In the genomic region with DNA sequence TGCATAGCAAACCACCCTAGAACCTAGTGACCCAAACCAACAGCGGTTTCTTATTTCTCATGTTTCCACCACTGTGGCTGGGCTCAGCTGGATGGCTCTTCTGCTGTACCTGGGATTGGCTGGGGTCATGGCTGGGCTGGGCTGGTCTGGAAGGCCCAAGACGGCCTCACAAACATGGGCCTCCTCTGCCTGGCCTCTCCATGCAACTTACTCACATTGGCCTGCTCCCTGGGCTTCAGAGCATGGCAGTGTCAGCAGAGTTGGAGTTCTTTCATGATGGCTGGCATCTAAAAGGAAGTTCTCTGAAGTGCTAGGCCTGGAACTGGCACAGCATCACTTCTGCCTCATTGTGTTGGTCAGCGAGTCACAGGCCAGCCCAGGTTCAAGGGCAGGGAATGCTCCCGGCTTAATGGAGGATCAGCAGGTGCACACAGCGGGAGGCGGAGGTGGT, we compare ENCODE assay signal across 8 cellular contexts. TPM values are rescaled to one million over a fixed set of nuclear protein-coding genes. Genes with fewer than 3 reads are reported as not detected.
DNase-seq lines count a peak whose midpoint lies in the region; ATAC-seq, FAIRE-seq and TF ChIP-seq lines count a peak whose summit lies in the region.
"Not testable (repeated sequence)": the region's sequence is repeated elsewhere in the genome, so short reads cannot be mapped to it uniquely, and the experiment has no call there.

No MANE protein-coding gene starts in this region.

- not testable (repeated sequence) for ATAC-seq in aorta (ENCODE audit: low FRiP score)

- FAIRE-seq in kidney (lab: Jason Lieb, UNC), result not testable (repeated sequence)

- DNase-seq in Peyer's patch (peak in 2 of 3 donors; percentile 37 to 39), ecto neural progenitor cell (ENCODE audit: low spot score) (peak; percentile 45), kidney (peak; percentile 49), mesenteric fat pad (ENCODE audit: low spot score) (peak; percentile 82), posterior vena cava (ENCODE audit: low spot score) (peak; percentile 68), stomach (peak; percentile 22), aorta (peak; percentile 21 to 58)
- DNase-seq in activated effector memory CD4-positive, alpha-beta T cell treated with anti-CD3 and anti-CD28 coated beads, Interleukin-2, amount 50 U/mL, for 16 hours, result peak; percentile 56

- not testable (repeated sequence) for H3K4me3 ChIP-seq in Peyer's patch; kidney (ENCODE audit: low read length in 2 of 2); stomach; aorta (ENCODE audit: low read length in 2 of 2)

- not testable (repeated sequence) for H3K9ac ChIP-seq in kidney (ENCODE audit: low read length in 2 of 2)

- TF ChIP-seq EP300 in stomach (IDR thresholded peaks at IDR 0.05), result not testable (repeated sequence)

- TF ChIP-seq POLR2A in Peyer's patch (IDR thresholded peaks at IDR 0.05); stomach (IDR thresholded peaks at IDR 0.05): not testable (repeated sequence)

- not testable (repeated sequence) for H3K4me1 ChIP-seq in Peyer's patch; kidney (ENCODE audit: control insufficient read depth in 1 of 2, insufficient read depth in 1 of 2, low read depth in 1 of 2, low read length in 2 of 2); aorta (ENCODE audit: control insufficient read depth in 1 of 2, insufficient read depth in 2 of 2, low read length in 2 of 2)
- peaks cover 0 to 21% (median under 1%) of the 10 kb centered on the region in 4 donors for H3K4me1 ChIP-seq in stomach

- not testable (repeated sequence) for H3K27ac ChIP-seq in Peyer's patch; kidney (ENCODE audit: low read depth in 2 of 2, low read length in 2 of 2); stomach; aorta (ENCODE audit: low read depth in 1 of 2, low read length in 2 of 2)

- H3K27me3 ChIP-seq in Peyer's patch; stomach; aorta (ENCODE audit: control insufficient read depth in 1 of 2, insufficient read depth in 2 of 2, low read length in 1 of 2): not testable (repeated sequence)

- intact Hi-C loops in kidney (cut with DNase I); posterior vena cava (cut with DNase I); stomach (cut with DNase I; ENCODE audit: low total_unique reads); aorta (cut with DNase I): not testable (repeated sequence)

- TF ChIP-seq CTCF in Peyer's patch (IDR thresholded peaks at IDR 0.05); kidney (IDR thresholded peaks at IDR 0.05; ENCODE audit: borderline replicate concordance, extremely low read depth, insufficient read depth); stomach (IDR thresholded peaks at IDR 0.05): not testable (repeated sequence)

- WGBS in stomach, 5 donors, result 92 to 96% (median 94%) methylated on average over 6 of the region's 6 CpGs
- WGBS in aorta, 2 donors, result 95 to 96% methylated on average over 6 of the region's 6 CpGs

- H3K36me3 ChIP-seq in Peyer's patch (peaks cover 0 to 72% (median 0%) of the 10 kb centered on the region in 3 donors), stomach (peaks cover 47 to 98% (median 96%) of the 10 kb centered on the region in 4 donors)
- not testable (repeated sequence) for H3K36me3 ChIP-seq in kidney (ENCODE audit: control insufficient read depth in 1 of 2, insufficient read depth in 2 of 2, low read length in 2 of 2); aorta (ENCODE audit: control insufficient read depth in 1 of 2, insufficient read depth in 2 of 2, low read length in 1 of 2)

- H3K9me3 ChIP-seq in Peyer's patch; kidney (ENCODE audit: control insufficient read depth in 1 of 2, low read length in 2 of 2); aorta (ENCODE audit: control insufficient read depth, low read length): not testable (repeated sequence)
- H3K9me3 ChIP-seq in stomach, result peaks cover 4 to 12% (median 10%) of the 10 kb centered on the region in 4 donors

RNA-seq across cellular contexts. Expression of gene MAP2K3, which starts 24.4 kb away (rescaled TPM):
- 100 to 1,000 TPM in 2 of 4 donors, 10 to 100 TPM in 2; 54.5 to 133 (median 102) TPM for total RNA-seq in Peyer's patch
- 44.0 TPM for total RNA-seq in kidney
- polyA plus RNA-seq in kidney (ENCODE audit: insufficient read depth, low read depth, low replicate concordance), result 40.1 TPM
- 103 TPM for total RNA-seq in mesenteric fat pad
- total RNA-seq in posterior vena cava, result 10 to 100 TPM; 47.7 to 83.4 TPM
- total RNA-seq in stomach, result 100 to 1,000 TPM in 1 of 5 donors, 10 to 100 TPM in 4; 22.6 to 101 (median 66.2) TPM
- 10 to 100 TPM; 27.8 to 41.2 (median 40.6) TPM for polyA plus RNA-seq in stomach
- total RNA-seq in aorta, result 10 to 100 TPM; 58.7 to 82.6 TPM
- polyA plus RNA-seq in aorta, result 10 to 100 TPM; 21.8 to 41.4 TPM

RNA-seq across cellular contexts. Expression of gene NATD1, which starts 55.7 kb away (rescaled TPM):
- total RNA-seq in Peyer's patch (10 to 100 TPM in 2 of 4 donors, 1 to 10 TPM in 2; 5.0 to 11.4 (median 10.1) TPM), kidney (14.2 TPM), mesenteric fat pad (17.4 TPM), posterior vena cava (1 to 10 TPM; 7.8 to 8.8 TPM), stomach (1 to 10 TPM; 2.2 to 9.0 (median 3.8) TPM), aorta (10 to 100 TPM in 1 of 2 donors, 1 to 10 TPM in 1; 7.2 to 13.4 TPM)
- polyA plus RNA-seq in kidney (ENCODE audit: insufficient read depth, low read depth, low replicate concordance) (5.0 TPM), stomach (1 to 10 TPM; 2.2 to 6.7 (median 4.9) TPM), aorta (1 to 10 TPM; 3.6 to 6.2 TPM)

Comparison
In these comparisons a context has a peak if more than half of its experiments do, and no peak if none do; other contexts are left out.
1. DNase-seq: peak in every context shown above with its lines; median percentile 82 in mesenteric fat pad; 68 in posterior vena cava; 56 in activated effector memory CD4-positive, alpha-beta T cell treated with anti-CD3 and anti-CD28 coated beads, Interleukin-2, amount 50 U/mL, for 16 hours; 49 in kidney; 45 in ecto neural progenitor cell; 40 in aorta; 38 in Peyer's patch; 22 in stomach.